ENCODE assay signal across 8 cellular contexts in genomic region chr6:130843575-130844320, GRCh38.
DNase-seq lines count a peak whose midpoint lies in the region; ATAC-seq and TF ChIP-seq lines count a peak whose summit lies in the region.

No MANE protein-coding gene starts in this region.

- ATAC-seq in GM21619 (IDR thresholded peaks at IDR 0.05; ENCODE audit: unreplicated experiment): peak; percentile 65

- H3K27ac ChIP-seq in VCaP: no peak overlapping the region

- peak; percentile 16 for DNase-seq in SKM-1 (lab: John Stamatoyannopoulos, UW; ENCODE audit: unreplicated experiment)
- DNase-seq in SKM-1 treated with dmso at 0.1 percent for 144 hours (lab: John Stamatoyannopoulos, UW; ENCODE audit: unreplicated experiment): no peak
- DNase-seq in KG1 (lab: John Stamatoyannopoulos, UW): peak; percentile 32
- DNase-seq in hepatic stellate cell (ENCODE audit: low spot score): peak; percentile 25
- DNase-seq in stromal cell of bone marrow (ENCODE audit: low read depth): peak; percentile 33
- DNase-seq in stimulated activated CD4-positive, alpha-beta T cell treated with anti-CD3 and anti-CD28 coated beads, Interleukin-1b, Interleukin-23, amount 100 ng/mL, for 48 hours: no peak

- peak; percentile 75 for TF ChIP-seq CTCF in VCaP (conservative IDR thresholded peaks at IDR 0.05)

Comparison
In these comparisons a context has a peak if more than half of its experiments do, and no peak if none do; other contexts are left out.
1. DNase-seq: peak in SKM-1 (single experiment), KG1 (single experiment), hepatic stellate cell (single experiment) and stromal cell of bone marrow (single experiment); none in SKM-1 treated with dmso at 0.1 percent for 144 hours (single experiment) and stimulated activated CD4-positive, alpha-beta T cell treated with anti-CD3 and anti-CD28 coated beads, Interleukin-1b, Interleukin-23, amount 100 ng/mL, for 48 hours (single experiment).